8 cellular contexts compared by ENCODE assay signal in the genomic region with DNA sequence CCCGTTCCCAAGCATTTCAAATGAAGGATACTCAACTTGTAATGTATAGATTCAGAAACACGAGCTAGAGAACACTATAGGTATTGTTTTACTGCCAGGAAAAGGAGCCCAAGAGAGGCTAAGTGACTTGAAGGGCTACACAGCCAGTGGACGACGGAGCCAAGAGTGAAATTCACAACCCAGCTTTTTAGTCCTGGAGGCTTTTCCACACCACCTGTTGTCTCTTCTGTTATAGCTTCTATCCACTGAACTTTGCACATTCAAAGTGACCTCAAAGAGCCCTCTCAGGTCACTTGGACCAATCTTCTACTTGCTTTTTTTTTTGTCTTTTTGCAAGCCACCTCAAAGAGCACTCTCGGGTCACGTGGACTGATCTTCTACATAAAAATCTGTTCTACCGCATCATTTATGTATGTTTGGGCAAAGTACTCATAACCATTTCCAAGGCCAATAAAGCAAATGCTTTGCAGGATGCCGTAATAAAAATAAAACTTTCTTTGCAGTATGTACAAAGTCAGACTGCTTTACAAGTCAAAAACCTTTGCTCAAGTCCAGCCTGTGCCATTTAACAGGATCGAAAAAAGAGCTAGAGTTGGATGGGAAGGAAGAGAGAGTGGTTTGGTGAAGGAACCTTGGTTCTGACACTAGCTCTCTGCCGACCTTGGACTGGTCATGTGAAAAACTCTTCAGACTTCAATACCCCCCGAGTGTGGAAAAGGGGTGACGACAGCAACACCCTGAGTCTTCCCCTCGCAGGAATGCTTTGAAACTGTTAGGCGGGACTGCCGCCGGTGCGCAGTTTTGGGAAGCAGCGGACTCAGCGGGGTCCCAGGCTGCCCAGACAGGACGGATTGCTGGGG. TPM values are rescaled to one million over a fixed set of nuclear protein-coding genes. Genes with fewer than 3 reads are reported as not detected.
DNase-seq lines count a peak whose midpoint lies in the region; ATAC-seq and TF ChIP-seq lines count a peak whose summit lies in the region.

No MANE protein-coding gene starts in this region.

- H3K27me3 Mint-ChIP-seq in memory B cell: no peaks in the 10 kb centered on the region

- CTCF ChIA-PET in AG04449 (lab: Yijun Ruan, JAX): interaction anchor here (0.8 to 3.4 kb wide), 6 partner anchors 10 to 117 kb away, joined by 3 to 13 read pairs (median 4); no protein-coding TSS in a partner anchor
- CTCF ChIA-PET in HEK293T (lab: Yijun Ruan, JAX): interaction anchor here (0.6 kb wide), 1 partner anchor 133 kb away, joined by 5 read pairs; no protein-coding TSS in a partner anchor

- H3K36me3 Mint-ChIP-seq in memory B cell: no peaks in the 10 kb centered on the region

- H3K9me3 Mint-ChIP-seq in memory B cell: no peaks in the 10 kb centered on the region

- H3K4me3 ChIP-seq in AG04449 (ENCODE audit: low read depth, low read length) (peak overlapping the region; percentile 81), upper lobe of left lung (peak overlapping the region; percentile 90 to 99 (median 95))

- H3K9me3 ChIP-seq in upper lobe of left lung: no peaks in the 10 kb centered on the region

- H3K27ac ChIP-seq in cingulate gyrus (ENCODE audit: low read depth, low read length) (peak overlapping the region; percentile 60), upper lobe of left lung (peak overlapping the region; percentile 67 to 86 (median 79))

- TF ChIP-seq POLR2A in GM18505 (IDR thresholded peaks at IDR 0.05; ENCODE audit: borderline replicate concordance, extremely low read depth, insufficient read depth, insufficient read length): no peak
- no peak for TF ChIP-seq POLR2A in upper lobe of left lung (IDR thresholded peaks at IDR 0.05)

- 26 to 42% methylated on average over 12 to 20 of the region's 20 CpGs for WGBS in upper lobe of left lung, 2 donors

- no peak for DNase-seq in AG04449 (ENCODE audit: low read depth, low spot score)
- peak; percentile 17 for DNase-seq in OCI-M1 (lab: John Stamatoyannopoulos, UW)
- no peak for DNase-seq in memory B cell (ENCODE audit: low spot score in 2 of 2)
- DNase-seq in upper lobe of left lung: peak in 1 of 2 donors; percentile 22
- no peak for DNase-seq in HEK293T (ENCODE audit: extremely low spot score)
- DNase-seq in NCI-H526 treated with DMSO at 0.1 percent for 48 hours (lab: John Stamatoyannopoulos, UW): no peak

- peak; percentile 4 for ATAC-seq in GM18505 (IDR thresholded peaks at IDR 0.05; ENCODE audit: unreplicated experiment)
- ATAC-seq in memory B cell (ENCODE audit: low read depth): no peak
- ATAC-seq in upper lobe of left lung (ENCODE audit: low FRiP score in 2 of 2): no peak

- no peak overlapping the region for H3K27ac Mint-ChIP-seq in memory B cell

- H3K4me1 Mint-ChIP-seq in memory B cell: peaks cover 9% of the 10 kb centered on the region

- no peaks in the 10 kb centered on the region for H3K27me3 ChIP-seq in upper lobe of left lung

- peaks cover 0 to 16% (median 4%) of the 10 kb centered on the region in 4 donors for H3K4me1 ChIP-seq in upper lobe of left lung

- POLR2A ChIA-PET in AG04449 (lab: Yijun Ruan, JAX): no interaction called here
- POLR2A ChIA-PET in HEK293T (lab: Yijun Ruan, JAX): interaction anchor here (0.5 to 2.8 kb wide), 14 partner anchors 11 to 699 kb away, joined by 3 to 20 read pairs (median 4); partner anchors contain the start of genes AKR1B1 and BPGM

- TF ChIP-seq CTCF in AG04449 (IDR thresholded peaks at IDR 0.05; ENCODE audit: insufficient read depth, low read length, missing control alignments) (no peak), upper lobe of left lung (IDR thresholded peaks at IDR 0.05) (no peak)

- H3K36me3 ChIP-seq in upper lobe of left lung: no peaks in the 10 kb centered on the region

- H3K4me3 Mint-ChIP-seq in memory B cell: peak overlapping the region; percentile 87

- no peak for TF ChIP-seq EP300 in upper lobe of left lung (IDR thresholded peaks at IDR 0.05)

TF ChIP-seq in HEK293T, 16 proteins besides CTCF, POLR2A, EP300 and RAD21:
- TF ChIP-seq CTBP1 (IDR thresholded peaks at IDR 0.05; ENCODE audit: borderline replicate concordance): no peak
- TF ChIP-seq FOXA1 (IDR thresholded peaks at IDR 0.05): no peak
- TF ChIP-seq ARNT (IDR thresholded peaks at IDR 0.05): no peak
- TF ChIP-seq TARDBP (IDR thresholded peaks at IDR 0.05): no peak
- no peak for TF ChIP-seq NFRKB (IDR thresholded peaks at IDR 0.05)
- no peak for TF ChIP-seq L3MBTL2 (conservative IDR thresholded peaks at IDR 0.05)
- no peak for TF ChIP-seq FOXM1 (IDR thresholded peaks at IDR 0.05; ENCODE audit: borderline replicate concordance)
- TF ChIP-seq ELF4 (IDR thresholded peaks at IDR 0.05): no peak
- TF ChIP-seq FOXK2 (IDR thresholded peaks at IDR 0.05): no peak
- no peak for TF ChIP-seq ZNF384 (IDR thresholded peaks at IDR 0.05)
- TF ChIP-seq, protein P1, sequence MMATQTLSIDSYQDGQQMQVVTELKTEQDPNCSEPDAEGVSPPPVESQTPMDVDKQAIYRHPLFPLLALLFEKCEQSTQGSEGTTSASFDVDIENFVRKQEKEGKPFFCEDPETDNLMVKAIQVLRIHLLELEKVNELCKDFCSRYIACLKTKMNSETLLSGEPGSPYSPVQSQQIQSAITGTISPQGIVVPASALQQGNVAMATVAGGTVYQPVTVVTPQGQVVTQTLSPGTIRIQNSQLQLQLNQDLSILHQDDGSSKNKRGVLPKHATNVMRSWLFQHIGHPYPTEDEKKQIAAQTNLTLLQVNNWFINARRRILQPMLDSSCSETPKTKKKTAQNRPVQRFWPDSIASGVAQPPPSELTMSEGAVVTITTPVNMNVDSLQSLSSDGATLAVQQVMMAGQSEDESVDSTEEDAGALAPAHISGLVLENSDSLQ (IDR thresholded peaks at IDR 0.05): no peak
- no peak for TF ChIP-seq SP1 (IDR thresholded peaks at IDR 0.05)
- no peak for TF ChIP-seq HDGF (IDR thresholded peaks at IDR 0.05; ENCODE audit: borderline replicate concordance)
- no peak for TF ChIP-seq BHLHE40 (IDR thresholded peaks at IDR 0.05; ENCODE audit: borderline replicate concordance)
- TF ChIP-seq SUZ12 (IDR thresholded peaks at IDR 0.05): no peak
- TF ChIP-seq LEF1 (IDR thresholded peaks at IDR 0.05; ENCODE audit: borderline replicate concordance): no peak

RNA-seq across cellular contexts. Expression of gene SLC35B4, which starts 0.8 kb away (rescaled TPM):
- total RNA-seq in upper lobe of left lung: 10 to 100 TPM in 3 of 6 donors, 1 to 10 TPM in 3; 1.8 to 16.8 (median 11.2) TPM
